ENCODE assay signal across 8 cellular contexts in the genomic region with DNA sequence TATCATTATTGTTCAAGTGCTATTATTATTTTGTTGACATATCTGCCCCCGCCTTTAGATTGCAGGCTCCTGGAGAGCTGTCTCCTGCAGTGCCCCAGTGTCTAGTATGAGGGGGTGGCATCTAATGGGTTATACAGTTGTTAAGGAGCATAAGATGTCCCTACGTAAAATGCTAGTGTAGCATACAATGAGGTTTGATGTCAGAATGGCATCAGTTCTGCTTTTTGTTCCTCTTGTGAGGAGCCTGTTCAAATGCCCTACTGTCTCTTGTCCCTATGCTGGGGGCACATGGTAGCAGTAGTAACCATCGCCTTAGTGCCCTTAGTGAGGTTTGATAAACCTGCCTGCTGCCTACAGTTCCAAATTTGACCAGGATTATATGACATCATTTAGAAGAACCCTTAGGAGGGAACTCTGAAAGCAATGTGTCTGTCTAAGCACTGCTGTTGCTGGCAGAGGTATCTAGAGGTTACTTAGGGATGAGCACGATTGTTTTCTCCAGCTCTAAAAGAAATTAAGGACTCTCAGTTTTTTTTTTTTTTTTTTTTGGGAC. TPM values are rescaled to one million over a fixed set of nuclear protein-coding genes. Genes with fewer than 3 reads are reported as not detected.
DNase-seq lines count a peak whose midpoint lies in the region; ATAC-seq and TF ChIP-seq lines count a peak whose summit lies in the region.

No MANE protein-coding gene starts in this region.

- intact Hi-C loops in activated CD8-positive, alpha-beta T cell treated with anti-CD3 and anti-CD28 coated beads for 36 hours (cut with micrococcal nuclease): no loop called here
- intact Hi-C loops in vagina (cut with DNase I): no loop called here

- DNase-seq in GF-D8 (lab: John Stamatoyannopoulos, UW) (peak; percentile 13), vagina (ENCODE audit: extremely low spot score in 2 of 2) (no peak), H4 (ENCODE audit: low spot score) (no peak), AG20443 (ENCODE audit: low spot score) (no peak)
- DNase-seq in activated CD8-positive, alpha-beta T cell treated with anti-CD3 and anti-CD28 coated beads for 36 hours: no peak
- no peak for DNase-seq in activated CD4-positive, CD25-positive, alpha-beta regulatory T cell treated with anti-CD3 and anti-CD28 coated beads, Interleukin-2, amount 50 U/mL, for 72 hours

- peak overlapping the region; percentile 87 for H3K27ac Mint-ChIP-seq in activated CD8-positive, alpha-beta T cell treated with anti-CD3 and anti-CD28 coated beads for 36 hours

- ATAC-seq in HG03066 (IDR thresholded peaks at IDR 0.05; ENCODE audit: low read depth, unreplicated experiment): peak; percentile 55
- no peak for ATAC-seq in activated CD8-positive, alpha-beta T cell treated with anti-CD3 and anti-CD28 coated beads for 36 hours

- TF ChIP-seq CTCF in activated CD8-positive, alpha-beta T cell treated with anti-CD3 and anti-CD28 coated beads for 36 hours (IDR thresholded peaks at IDR 0.05): no peak
- no peak for TF ChIP-seq CTCF in vagina (IDR thresholded peaks at IDR 0.05)

- TF ChIP-seq POLR2A in GM19193 (IDR thresholded peaks at IDR 0.05; ENCODE audit: extremely low read depth, insufficient read depth, insufficient read length): peak; percentile 33
- no peak for TF ChIP-seq POLR2A in vagina (IDR thresholded peaks at IDR 0.05)

- peaks cover 5% of the 10 kb centered on the region for H3K36me3 Mint-ChIP-seq in activated CD8-positive, alpha-beta T cell treated with anti-CD3 and anti-CD28 coated beads for 36 hours (ENCODE audit: low read depth)

- no peaks in the 10 kb centered on the region for H3K27me3 Mint-ChIP-seq in activated CD8-positive, alpha-beta T cell treated with anti-CD3 and anti-CD28 coated beads for 36 hours

- no peaks in the 10 kb centered on the region for H3K4me1 ChIP-seq in vagina

- no peaks in the 10 kb centered on the region for H3K36me3 ChIP-seq in vagina

- H3K27me3 ChIP-seq in vagina: no peaks in the 10 kb centered on the region

- no peaks in the 10 kb centered on the region for H3K9me3 Mint-ChIP-seq in activated CD8-positive, alpha-beta T cell treated with anti-CD3 and anti-CD28 coated beads for 36 hours

- H3K4me1 Mint-ChIP-seq in activated CD8-positive, alpha-beta T cell treated with anti-CD3 and anti-CD28 coated beads for 36 hours (ENCODE audit: low read depth): peaks cover 42% of the 10 kb centered on the region

- CTCF ChIA-PET in activated CD8-positive, alpha-beta T cell treated with anti-CD3 and anti-CD28 coated beads for 36 hours (lab: Charles Lee): interaction anchor here (1.4 to 2.1 kb wide), 3 partner anchors 13 to 60 kb away, joined by 4 to 10 read pairs (median 6); no protein-coding TSS in a partner anchor

- POLR2A ChIA-PET in activated CD8-positive, alpha-beta T cell treated with anti-CD3 and anti-CD28 coated beads for 36 hours (lab: Charles Lee): interaction anchor here (0.6 kb wide), 1 partner anchor 10 kb away, joined by 3 read pairs; no protein-coding TSS in a partner anchor

- no peak overlapping the region for H3K4me3 Mint-ChIP-seq in activated CD8-positive, alpha-beta T cell treated with anti-CD3 and anti-CD28 coated beads for 36 hours

- no peaks in the 10 kb centered on the region for H3K9me3 ChIP-seq in vagina

- no peak overlapping the region for H3K4me3 ChIP-seq in vagina

- no peak overlapping the region for H3K27ac ChIP-seq in vagina

RNA-seq across cellular contexts. Expression of gene CREM, which starts 9.7 kb away (rescaled TPM):
- total RNA-seq in activated CD8-positive, alpha-beta T cell treated with anti-CD3 and anti-CD28 coated beads for 36 hours: 100 to 1,000 TPM; 121 to 131 TPM
- total RNA-seq in vagina: 32.9 TPM
- total RNA-seq in H4 (2014; rRNA removed; shearing (Covaris generic)): 45.6 and 48.0 TPM in 2 replicates

RNA-seq across cellular contexts. Expression of gene CUL2, which starts 46.2 kb away (rescaled TPM):
- total RNA-seq in activated CD8-positive, alpha-beta T cell treated with anti-CD3 and anti-CD28 coated beads for 36 hours: 10 to 100 TPM; 37.4 to 40.2 TPM
- 18.7 TPM for total RNA-seq in vagina
- total RNA-seq in H4 (2014; rRNA removed; shearing (Covaris generic)): 9.4 and 17.3 TPM in 2 replicates
